12 cellular contexts compared by ENCODE assay signal in the genomic region with DNA sequence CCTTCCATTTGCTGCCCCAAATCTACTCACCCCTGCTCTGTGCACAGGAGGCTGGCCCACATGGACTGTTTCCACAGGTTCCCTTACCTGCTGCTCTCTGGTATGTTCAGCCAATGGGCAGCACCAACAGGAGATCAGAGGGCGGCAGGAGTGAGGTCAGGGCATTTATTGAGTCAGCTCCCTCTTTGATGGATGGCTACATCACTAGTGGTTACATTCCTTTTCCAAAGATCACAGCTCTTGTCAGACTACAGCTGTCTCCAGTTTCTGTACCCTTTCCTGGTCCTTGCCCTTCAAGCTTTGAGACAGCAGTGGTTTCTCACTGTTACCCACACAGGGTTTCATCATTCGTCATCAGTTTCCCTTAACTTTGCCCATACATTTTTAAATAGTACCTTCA.
DNase-seq lines count a peak whose midpoint lies in the region; ATAC-seq and TF ChIP-seq lines count a peak whose summit lies in the region.
"Had no signal": no experiment of that assay in that cellular context is flagged by ENCODE, and none has a peak within 500 bp of the region (broad histone marks: within the 10 kb centered on the region; RNA-seq: fewer than 3 reads in every experiment).

No MANE protein-coding gene starts in this region.

- H3K36me3 Mint-ChIP-seq in activated naive CD4-positive, alpha-beta T cell treated with anti-CD3 and anti-CD28 coated beads for 36 hours (ENCODE audit: low read depth) = no peaks in the 10 kb centered on the region
- H3K36me3 Mint-ChIP-seq in activated naive CD8-positive, alpha-beta T cell treated with anti-CD3 and anti-CD28 coated beads for 36 hours = peaks cover 11% of the 10 kb centered on the region
- no peaks in the 10 kb centered on the region for H3K36me3 Mint-ChIP-seq in HFFc6 (ENCODE audit: low read depth)

- intact Hi-C loops in activated naive CD4-positive, alpha-beta T cell treated with anti-CD3 and anti-CD28 coated beads for 36 hours (cut with micrococcal nuclease) = loop anchor here (1.0 kb wide), 1 partner anchor 20 kb away; no protein-coding TSS in a partner anchor

- H3K4me1 Mint-ChIP-seq in activated naive CD4-positive, alpha-beta T cell treated with anti-CD3 and anti-CD28 coated beads for 36 hours (ENCODE audit: low read depth) = peaks cover 16% of the 10 kb centered on the region
- peaks cover 20% of the 10 kb centered on the region for H3K4me1 Mint-ChIP-seq in activated naive CD8-positive, alpha-beta T cell treated with anti-CD3 and anti-CD28 coated beads for 36 hours
- no peaks in the 10 kb centered on the region for H3K4me1 Mint-ChIP-seq in HFFc6 (ENCODE audit: low read depth)

- no peak overlapping the region for H3K4me3 Mint-ChIP-seq in activated naive CD4-positive, alpha-beta T cell treated with anti-CD3 and anti-CD28 coated beads for 36 hours
- no peak overlapping the region for H3K4me3 Mint-ChIP-seq in activated naive CD8-positive, alpha-beta T cell treated with anti-CD3 and anti-CD28 coated beads for 36 hours
- no peak overlapping the region for H3K4me3 Mint-ChIP-seq in HFFc6

- ATAC-seq in HG03039 (IDR thresholded peaks at IDR 0.05; ENCODE audit: unreplicated experiment) (peak; percentile 62), omental fat pad (ENCODE audit: low FRiP score) (no peak)
- ATAC-seq: SK-N-SH treated with all-trans-retinoic acid at 6 μM for 48 hours had no signal

- peak; percentile 45 for DNase-seq in activated naive CD4-positive, alpha-beta T cell treated with anti-CD3 and anti-CD28 coated beads for 36 hours
- no peak for DNase-seq in activated naive CD4-positive, alpha-beta T cell (lab: John Stamatoyannopoulos, UW)
- peak; percentile 64 for DNase-seq in activated naive CD8-positive, alpha-beta T cell treated with anti-CD3 and anti-CD28 coated beads for 36 hours
- peak; percentile 13 to 53 for DNase-seq in stimulated activated CD8-positive, alpha-beta memory T cell treated with anti-CD3 and anti-CD28 coated beads, Interleukin-7, amount 100 ng/mL, for 48 hours (ENCODE audit: extremely low read depth in 1 of 2, low read depth in 1 of 2)
- no peak for DNase-seq in omental fat pad (ENCODE audit: low spot score)
- DNase-seq in NOMO-1 treated with dmso at 0.1 percent for 144 hours (lab: John Stamatoyannopoulos, UW; ENCODE audit: unreplicated experiment) = no peak
- no peak for DNase-seq in HFFc6
- DNase-seq: cerebellar nuclear complex, Kasumi-1, kidney had no signal

- H3K27ac Mint-ChIP-seq in activated naive CD4-positive, alpha-beta T cell treated with anti-CD3 and anti-CD28 coated beads for 36 hours = no peak overlapping the region
- peak overlapping the region; percentile 35 for H3K27ac Mint-ChIP-seq in activated naive CD8-positive, alpha-beta T cell treated with anti-CD3 and anti-CD28 coated beads for 36 hours
- no peak overlapping the region for H3K27ac Mint-ChIP-seq in HFFc6

- CTCF ChIA-PET in activated naive CD4-positive, alpha-beta T cell treated with anti-CD3 and anti-CD28 coated beads for 36 hours (lab: Charles Lee) = interaction anchor here (1.3 kb wide), 1 partner anchor 357 kb away, joined by 3 read pairs; no protein-coding TSS in a partner anchor

- peaks cover 9% of the 10 kb centered on the region for H3K27me3 Mint-ChIP-seq in activated naive CD4-positive, alpha-beta T cell treated with anti-CD3 and anti-CD28 coated beads for 36 hours (ENCODE audit: low read depth)
- H3K27me3 Mint-ChIP-seq in activated naive CD8-positive, alpha-beta T cell treated with anti-CD3 and anti-CD28 coated beads for 36 hours = peaks cover 3% of the 10 kb centered on the region
- no peaks in the 10 kb centered on the region; the same call in 1 of the 2 replicates for H3K27me3 Mint-ChIP-seq in HFFc6 (ENCODE audit: insufficient read depth)

- TF ChIP-seq CTCF in omental fat pad (IDR thresholded peaks at IDR 0.05) (no peak), HFFc6 (IDR thresholded peaks at IDR 0.05) (no peak)

- no peaks in the 10 kb centered on the region for H3K9me3 Mint-ChIP-seq in activated naive CD4-positive, alpha-beta T cell treated with anti-CD3 and anti-CD28 coated beads for 36 hours
- peaks cover 2% of the 10 kb centered on the region for H3K9me3 Mint-ChIP-seq in activated naive CD8-positive, alpha-beta T cell treated with anti-CD3 and anti-CD28 coated beads for 36 hours
- H3K9me3 Mint-ChIP-seq in HFFc6 = peaks cover 8% of the 10 kb centered on the region; the same call in 1 of the 2 replicates

Comparison
In these comparisons a context has a peak if more than half of its experiments do, and no peak if none do; other contexts are left out.
1. DNase-seq: peak in activated naive CD4-positive, alpha-beta T cell treated with anti-CD3 and anti-CD28 coated beads for 36 hours (single experiment), activated naive CD8-positive, alpha-beta T cell treated with anti-CD3 and anti-CD28 coated beads for 36 hours (single experiment) and stimulated activated CD8-positive, alpha-beta memory T cell treated with anti-CD3 and anti-CD28 coated beads, Interleukin-7, amount 100 ng/mL, for 48 hours (2 of 2); none in activated naive CD4-positive, alpha-beta T cell (0 of 4), omental fat pad (single experiment), NOMO-1 treated with dmso at 0.1 percent for 144 hours (single experiment) and HFFc6 (single experiment).